ENCODE assay signal across 9 cellular contexts in the genomic region with DNA sequence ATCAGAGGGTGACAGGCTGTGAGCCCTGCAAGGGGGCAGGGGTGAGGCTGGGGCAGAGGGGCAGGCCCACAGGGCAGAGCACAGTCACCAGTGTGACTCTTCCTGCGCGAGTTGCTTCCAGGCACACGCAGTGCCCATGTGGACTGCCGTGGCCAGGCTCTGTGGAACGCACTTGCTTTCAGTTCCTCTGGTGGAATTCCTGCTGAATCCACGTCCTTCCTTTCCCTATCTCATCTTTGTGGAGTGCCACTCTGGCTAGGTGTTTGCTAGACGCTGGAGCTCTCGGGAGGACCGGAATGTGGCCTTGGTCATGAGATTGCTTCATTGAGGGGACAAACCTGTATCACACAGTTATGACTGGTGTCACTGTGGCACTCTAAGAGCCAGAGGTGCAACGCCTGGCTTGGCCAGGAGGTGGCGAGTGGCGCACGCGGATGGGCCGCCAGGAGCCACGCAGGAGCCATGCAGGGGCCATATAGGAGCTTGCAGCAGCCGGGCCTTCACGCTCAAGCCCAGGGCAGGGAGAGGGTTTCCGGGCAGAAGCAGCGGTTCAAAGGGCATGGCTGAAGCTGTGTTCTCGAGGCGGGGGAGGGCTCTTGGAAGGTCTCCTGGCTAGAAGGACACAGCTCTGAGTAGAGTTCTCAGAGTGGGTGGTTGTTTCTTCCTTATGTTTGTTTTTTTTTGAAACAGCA. TPM values are rescaled to one million over a fixed set of nuclear protein-coding genes. Genes with fewer than 3 reads are reported as not detected.
DNase-seq lines count a peak whose midpoint lies in the region; ATAC-seq, FAIRE-seq and TF ChIP-seq lines count a peak whose summit lies in the region.
"Had no signal": no experiment of that assay in that cellular context is flagged by ENCODE, and none has a peak within 500 bp of the region (broad histone marks: within the 10 kb centered on the region; RNA-seq: fewer than 3 reads in every experiment).

No MANE protein-coding gene starts in this region.

- H3K4me3 Mint-ChIP-seq in T-cell: no peak overlapping the region
- H3K4me3 Mint-ChIP-seq in activated naive CD8-positive, alpha-beta T cell treated with anti-CD3 and anti-CD28 coated beads, Interleukin-2, amount 50 U/mL, for 24 hours: no peak overlapping the region

- POLR2A ChIA-PET in T-cell (lab: Charles Lee): no interaction called here

- peak; percentile 21 for FAIRE-seq in G401.6 (lab: Jason Lieb, UNC)
- FAIRE-seq: endometrium had no signal

- peaks cover 50% of the 10 kb centered on the region for H3K36me3 Mint-ChIP-seq in T-cell
- peaks cover 36% of the 10 kb centered on the region for H3K36me3 Mint-ChIP-seq in activated naive CD8-positive, alpha-beta T cell treated with anti-CD3 and anti-CD28 coated beads, Interleukin-2, amount 50 U/mL, for 24 hours (ENCODE audit: low read depth)

- H3K4me1 Mint-ChIP-seq in T-cell: peaks cover 26 to 29% (median 29%) of the 10 kb centered on the region in 3 donors
- peaks cover 13% of the 10 kb centered on the region for H3K4me1 Mint-ChIP-seq in activated naive CD8-positive, alpha-beta T cell treated with anti-CD3 and anti-CD28 coated beads, Interleukin-2, amount 50 U/mL, for 24 hours

- H3K9me3 ChIP-seq in heart left ventricle (no peaks in the 10 kb centered on the region), psoas muscle (no peaks in the 10 kb centered on the region), aorta (ENCODE audit: control insufficient read depth, low read length) (no peaks in the 10 kb centered on the region)

- H3K36me3 ChIP-seq in heart left ventricle (peaks cover 0 to 76% (median 57%) of the 10 kb centered on the region in 9 donors), psoas muscle (ENCODE audit: insufficient read depth in 1 of 2, low read depth in 1 of 2) (peaks cover 2 to 52% of the 10 kb centered on the region in 2 donors), aorta (ENCODE audit: control insufficient read depth in 1 of 2, insufficient read depth in 2 of 2, low read length in 1 of 2) (peaks cover 0 to 4% of the 10 kb centered on the region in 2 donors)

- no peaks in the 10 kb centered on the region for H3K9me3 Mint-ChIP-seq in T-cell
- H3K9me3 Mint-ChIP-seq in activated naive CD8-positive, alpha-beta T cell treated with anti-CD3 and anti-CD28 coated beads, Interleukin-2, amount 50 U/mL, for 24 hours: no peaks in the 10 kb centered on the region

- peak; percentile 94 for TF ChIP-seq CTCF in LNCAP (IDR thresholded peaks at IDR 0.05)
- TF ChIP-seq CTCF in heart left ventricle (IDR thresholded peaks at IDR 0.05): peak; percentile 85 to 94 (median 92)
- peak; percentile 95 for TF ChIP-seq CTCF in psoas muscle (IDR thresholded peaks at IDR 0.05)

- DNase-seq in T-cell: peak; percentile 21 to 80 (median 60)
- DNase-seq in activated naive CD8-positive, alpha-beta T cell treated with anti-CD3 and anti-CD28 coated beads, Interleukin-2, amount 50 U/mL, for 24 hours: peak; percentile 84
- peak; percentile 56 to 86 (median 71) for DNase-seq in heart left ventricle
- peak; percentile 78 to 84 for DNase-seq in psoas muscle
- peak; percentile 74 to 90 for DNase-seq in aorta

- intact Hi-C loops in heart left ventricle (cut with DNase I): loop anchor here in 4 of 10 donors (5.0 to 10.0 kb wide), 4 partner anchors 36 to 1696 kb away; a partner anchor contains a TSS
- intact Hi-C loops in psoas muscle (cut with DNase I): loop anchor here in 1 of 2 donors (10.0 kb wide), 1 partner anchor 1696 kb away; no protein-coding TSS in a partner anchor
- intact Hi-C loops in aorta (cut with DNase I): loop anchor here in 1 of 2 donors (10.0 kb wide), 1 partner anchor 206 kb away; no protein-coding TSS in a partner anchor

- ATAC-seq in T-cell (replicated peaks in 1 of 4) (peak; percentile 78 to 82 (median 80)), heart left ventricle (peak; percentile 35 to 86 (median 84)), psoas muscle (peak; percentile 86 to 94 (median 90)), aorta (ENCODE audit: low FRiP score) (peak; percentile 88), GM21367 (IDR thresholded peaks at IDR 0.05; ENCODE audit: unreplicated experiment) (no peak)
- ATAC-seq in activated naive CD8-positive, alpha-beta T cell treated with anti-CD3 and anti-CD28 coated beads, Interleukin-2, amount 50 U/mL, for 24 hours: peak; percentile 83

- H3K4me1 ChIP-seq in heart left ventricle (peaks cover 0 to 15% (median 9%) of the 10 kb centered on the region in 12 donors), psoas muscle (peaks cover under 1% of the 10 kb centered on the region), aorta (ENCODE audit: control insufficient read depth in 1 of 2, insufficient read depth in 2 of 2, low read length in 2 of 2) (no peaks in the 10 kb centered on the region)

- TF ChIP-seq POLR2A in heart left ventricle (IDR thresholded peaks at IDR 0.05): no peak

- no peaks in the 10 kb centered on the region for H3K27me3 Mint-ChIP-seq in T-cell
- H3K27me3 Mint-ChIP-seq in activated naive CD8-positive, alpha-beta T cell treated with anti-CD3 and anti-CD28 coated beads, Interleukin-2, amount 50 U/mL, for 24 hours: no peaks in the 10 kb centered on the region

- H3K4me3 ChIP-seq in heart left ventricle: no peak overlapping the region
- H3K4me3 ChIP-seq in psoas muscle: no peak overlapping the region
- no peak overlapping the region for H3K4me3 ChIP-seq in aorta (ENCODE audit: low read length in 2 of 2)

- H3K27ac ChIP-seq in heart left ventricle (peak overlapping the region in 1 of 12 donors; percentile 27), psoas muscle (no peak overlapping the region), aorta (ENCODE audit: low read depth in 1 of 2, low read length in 2 of 2) (no peak overlapping the region)

- 31 to 38% (median 36%) methylated on average over 19 to 22 of the region's 22 CpGs for WGBS in heart left ventricle, 4 donors
- 33 to 37% (median 35%) methylated on average over 22 of the region's 22 CpGs for WGBS in psoas muscle, 3 donors
- 30 to 31% methylated on average over 22 of the region's 22 CpGs for WGBS in aorta, 2 donors

- CTCF ChIA-PET in T-cell (lab: Charles Lee): interaction anchor here (0.6 to 2.1 kb wide), 6 partner anchors 36 to 311 kb away, joined by 3 to 7 read pairs (median 5); a partner anchor contains a TSS

- H3K27me3 ChIP-seq in heart left ventricle (no peaks in the 10 kb centered on the region), psoas muscle (ENCODE audit: insufficient read depth in 3 of 3, low read length in 2 of 3) (no peaks in the 10 kb centered on the region), aorta (ENCODE audit: control insufficient read depth in 1 of 2, insufficient read depth in 2 of 2, low read length in 1 of 2) (no peaks in the 10 kb centered on the region)

- H3K27ac Mint-ChIP-seq in T-cell: peak overlapping the region; percentile 82 to 88
- peak overlapping the region; percentile 68 for H3K27ac Mint-ChIP-seq in activated naive CD8-positive, alpha-beta T cell treated with anti-CD3 and anti-CD28 coated beads, Interleukin-2, amount 50 U/mL, for 24 hours

RNA-seq across cellular contexts. Expression of a gene that starts 36.1 kb away (rescaled TPM):
- total RNA-seq in T-cell: 10 to 100 TPM; 38.3 to 67.8 (median 57.7) TPM
- total RNA-seq in heart left ventricle: 10 to 100 TPM; 14.0 to 30.7 (median 18.6) TPM
- polyA plus RNA-seq in heart left ventricle: 10 to 100 TPM in 1 of 2 donors, 1 to 10 TPM in 1; 9.4 to 18.9 TPM
- total RNA-seq in psoas muscle: 10 to 100 TPM; 15.7 to 25.0 (median 20.6) TPM
- 10 to 100 TPM; 11.7 to 19.0 (median 14.8) TPM for polyA plus RNA-seq in psoas muscle
- total RNA-seq in aorta: 10 to 100 TPM; 21.1 to 37.1 TPM
- polyA plus RNA-seq in aorta: 10 to 100 TPM; 10.8 to 14.7 TPM
